27 cellular contexts compared by ENCODE assay signal in the genomic region with DNA sequence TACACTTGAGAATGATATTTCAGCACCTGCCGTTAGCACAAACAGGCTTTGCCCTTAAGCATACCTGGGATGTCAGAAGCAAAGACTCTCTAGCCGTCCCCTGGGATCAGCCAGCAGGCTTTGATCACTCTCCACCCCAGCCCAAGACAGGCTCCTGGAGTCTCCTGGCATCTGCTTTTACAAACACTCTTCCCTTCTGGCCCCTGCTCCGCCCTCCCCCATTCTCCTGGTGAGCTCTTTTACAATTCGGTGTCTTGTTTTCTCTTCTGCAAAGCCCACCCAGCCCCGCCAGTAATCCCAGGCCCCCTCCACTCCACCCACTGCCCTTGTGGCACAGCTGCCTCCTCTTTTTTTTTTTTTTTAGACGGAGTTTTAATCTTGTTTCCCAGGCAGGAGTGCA. TPM values are rescaled to one million over a fixed set of nuclear protein-coding genes. Genes with fewer than 3 reads are reported as not detected.
DNase-seq lines count a peak whose midpoint lies in the region; ATAC-seq and TF ChIP-seq lines count a peak whose summit lies in the region.
"Had no signal": no experiment of that assay in that cellular context is flagged by ENCODE, and none has a peak within 500 bp of the region (broad histone marks: within the 10 kb centered on the region; RNA-seq: fewer than 3 reads in every experiment).

No MANE protein-coding gene starts in this region.

- H3K27ac ChIP-seq in GM23338 (ENCODE audit: low read depth) (no peak overlapping the region), Peyer's patch (no peak overlapping the region)
- H3K27ac ChIP-seq: epithelial cell of prostate, left ventricle myocardium inferior, ovary, right atrium auricular region, VCaP had no signal

- H3K9me3 ChIP-seq in Peyer's patch: no peaks in the 10 kb centered on the region
- H3K9me3 ChIP-seq: BE2C, left ventricle myocardium inferior, ovary, right atrium auricular region had no signal

- DNase-seq in GM23338 (ENCODE audit: low spot score) (peak; percentile 51), NCI-H2171 (lab: John Stamatoyannopoulos, UW) (peak; percentile 89), amniotic epithelial cell (ENCODE audit: low read depth) (peak; percentile 27), left kidney (ENCODE audit: low read depth, low spot score) (peak; percentile 31), KG1 (lab: John Stamatoyannopoulos, UW) (no peak), activated gamma-delta T cell (lab: John Stamatoyannopoulos, UW) (no peak), Peyer's patch (no peak), amygdala (lab: John Stamatoyannopoulos, UW) (no peak)
- DNase-seq: activated CD4-positive, alpha-beta T cell treated with anti-CD3 and anti-CD28 coated beads, Interleukin-2, amount 50 U/mL, for 4 hours; activated CD8-positive, alpha-beta memory T cell treated with anti-CD3 and anti-CD28 coated beads, Interleukin-2, amount 50 U/mL, for 48 hours; activated naive CD8-positive, alpha-beta T cell treated with anti-CD3 and anti-CD28 coated beads, Interleukin-2, amount 10 ng/mL, durations not matched to agents 7 days and 5 days; BE2C; left ventricle myocardium inferior; naive thymus-derived CD8-positive, alpha-beta T cell; NCI-H1105; NCI-H2029 treated with DMSO at 0.1 percent for 48 hours; NCI-H510A treated with DMSO at 0.1 percent for 48 hours; ovary; substantia nigra had no signal

- H3K27me3 Mint-ChIP-seq in GM23338 (ENCODE audit: insufficient read depth, low read depth, poor library complexity): peaks cover 11% of the 10 kb centered on the region
- H3K27me3 Mint-ChIP-seq: activated naive CD8-positive, alpha-beta T cell treated with anti-CD3 and anti-CD28 coated beads, Interleukin-2, amount 10 ng/mL, durations not matched to agents 7 days and 5 days; IgD-negative memory B cell; naive thymus-derived CD8-positive, alpha-beta T cell had no signal

- TF ChIP-seq POLR2A in Peyer's patch (IDR thresholded peaks at IDR 0.05): no peak

- H3K4me1 Mint-ChIP-seq in GM23338: peaks cover 37% of the 10 kb centered on the region
- H3K4me1 Mint-ChIP-seq: activated naive CD8-positive, alpha-beta T cell treated with anti-CD3 and anti-CD28 coated beads, Interleukin-2, amount 10 ng/mL, durations not matched to agents 7 days and 5 days; stimulated activated effector memory CD8-positive, alpha-beta T cell treated with anti-CD3 and anti-CD28 coated beads, Interleukin-12 subunit alpha, Interleukin-12 subunit beta, amount 100 ng/mL, for 72 hours had no signal

- no peaks in the 10 kb centered on the region for H3K9me3 Mint-ChIP-seq in GM23338
- H3K9me3 Mint-ChIP-seq: activated naive CD8-positive, alpha-beta T cell treated with anti-CD3 and anti-CD28 coated beads, Interleukin-2, amount 10 ng/mL, durations not matched to agents 7 days and 5 days; activated T-helper 2 cell treated with anti-CD3 and anti-CD28 coated beads, Interferon-gamma antibody, Interleukin-2, Interleukin-4, amounts not matched to agents 10 μg/mL and 5 μg/mL and 100 μg/mL, durations not matched to agents 14 hours and 24 hours and 36 hours; naive thymus-derived CD8-positive, alpha-beta T cell; stimulated activated effector memory CD8-positive, alpha-beta T cell treated with anti-CD3 and anti-CD28 coated beads, Interleukin-12 subunit alpha, Interleukin-12 subunit beta, amount 100 ng/mL, for 72 hours; T-helper 2 cell treated with Interferon-gamma antibody and Interleukin-4, amounts not matched to agents 5 μg/mL and 100 μg/mL, for 36 hours had no signal

- no peak overlapping the region for H3K4me3 ChIP-seq in GM23338
- no peak overlapping the region for H3K4me3 ChIP-seq in Peyer's patch
- H3K4me3 ChIP-seq: left ventricle myocardium inferior, ovary, right atrium auricular region had no signal

- H3K36me3 ChIP-seq in GM23338 (ENCODE audit: insufficient read depth) (no peaks in the 10 kb centered on the region), Peyer's patch (no peaks in the 10 kb centered on the region)
- H3K36me3 ChIP-seq: BE2C, left ventricle myocardium inferior, ovary, right atrium auricular region had no signal

- 0 out of 2 replicates have a peak, but pooled peaks cover 4% of the 10 kb centered on the region for H4K20me1 ChIP-seq in GM23338 (replicated peaks; ENCODE audit: insufficient read depth)

- H3K4me2 ChIP-seq in GM23338: no peak overlapping the region; the same call in 1 of the 2 replicates

- H3K4me1 ChIP-seq in GM23338 (ENCODE audit: insufficient read depth) (peaks cover 25% of the 10 kb centered on the region), Peyer's patch (no peaks in the 10 kb centered on the region)
- H3K4me1 ChIP-seq: BE2C, right atrium auricular region had no signal

- ATAC-seq in GM23338: peak; percentile 80
- ATAC-seq: naive thymus-derived CD8-positive, alpha-beta T cell; SK-N-SH treated with all-trans-retinoic acid at 6 μM for 48 hours; stimulated activated effector memory CD8-positive, alpha-beta T cell treated with anti-CD3 and anti-CD28 coated beads, Interleukin-12 subunit alpha, Interleukin-12 subunit beta, amount 100 ng/mL, for 72 hours had no signal

- H3F3A ChIP-seq in GM23338 (replicated peaks; ENCODE audit: low read depth): no peaks in the 10 kb centered on the region

- H3K27me3 ChIP-seq in GM23338 (ENCODE audit: insufficient read depth) (no peaks in the 10 kb centered on the region), Peyer's patch (no peaks in the 10 kb centered on the region)
- H3K27me3 ChIP-seq: BE2C, ovary, right atrium auricular region had no signal

- H3K27ac Mint-ChIP-seq in GM23338: no peak overlapping the region
- H3K27ac Mint-ChIP-seq: activated naive CD8-positive, alpha-beta T cell treated with anti-CD3 and anti-CD28 coated beads, Interleukin-2, amount 10 ng/mL, durations not matched to agents 7 days and 5 days; activated T-helper 2 cell treated with anti-CD3 and anti-CD28 coated beads, Interferon-gamma antibody, Interleukin-2, Interleukin-4, amounts not matched to agents 10 μg/mL and 5 μg/mL and 100 μg/mL, durations not matched to agents 14 hours and 24 hours and 36 hours; IgD-negative memory B cell; T-helper 2 cell treated with Interferon-gamma antibody and Interleukin-4, amounts not matched to agents 5 μg/mL and 100 μg/mL, for 36 hours had no signal

- no peaks in the 10 kb centered on the region for H3K9me2 ChIP-seq in GM23338 (ENCODE audit: insufficient read depth)

- H2AFZ ChIP-seq in GM23338: no peak overlapping the region

- H3K79me2 ChIP-seq in GM23338 (replicated peaks; ENCODE audit: insufficient read depth): no peaks in the 10 kb centered on the region

- no peak overlapping the region for H3K4me3 Mint-ChIP-seq in GM23338
- H3K4me3 Mint-ChIP-seq: activated naive CD8-positive, alpha-beta T cell treated with anti-CD3 and anti-CD28 coated beads, Interleukin-2, amount 10 ng/mL, durations not matched to agents 7 days and 5 days; IgD-negative memory B cell; naive thymus-derived CD8-positive, alpha-beta T cell; stimulated activated effector memory CD8-positive, alpha-beta T cell treated with anti-CD3 and anti-CD28 coated beads, Interleukin-12 subunit alpha, Interleukin-12 subunit beta, amount 100 ng/mL, for 72 hours; T-helper 2 cell treated with Interferon-gamma antibody and Interleukin-4, amounts not matched to agents 5 μg/mL and 100 μg/mL, for 36 hours had no signal

- no peak for TF ChIP-seq CTCF in GM23338 (conservative IDR thresholded peaks at IDR 0.05; ENCODE audit: low read depth in 2 of 2)
- no peak for TF ChIP-seq CTCF in Peyer's patch (IDR thresholded peaks at IDR 0.05)

- no peaks in the 10 kb centered on the region; the same call in 2 of the 3 replicates for H3K36me3 Mint-ChIP-seq in GM23338 (ENCODE audit: low read depth)
- H3K36me3 Mint-ChIP-seq: activated naive CD8-positive, alpha-beta T cell treated with anti-CD3 and anti-CD28 coated beads, Interleukin-2, amount 10 ng/mL, durations not matched to agents 7 days and 5 days; stimulated activated effector memory CD8-positive, alpha-beta T cell treated with anti-CD3 and anti-CD28 coated beads, Interleukin-12 subunit alpha, Interleukin-12 subunit beta, amount 100 ng/mL, for 72 hours had no signal

TF ChIP-seq in GM23338, 12 proteins besides CTCF, POLR2A, EP300 and RAD21 (continues in another document):
- no peak for TF ChIP-seq EZH2phosphoT487 (IDR thresholded peaks at IDR 0.05; ENCODE audit: unreplicated experiment)
- TF ChIP-seq ZNF331 (CRISPR knock-in tag; IDR thresholded peaks at IDR 0.05; ENCODE audit: low read depth): no peak
- TF ChIP-seq STAT1 (IDR thresholded peaks at IDR 0.05; ENCODE audit: unreplicated experiment): no peak

RNA-seq across cellular contexts. Expression of gene KATNIP, which starts 50.4 kb away (rescaled TPM):
- 6.6 and 11.8 TPM in 2 replicates for total RNA-seq in GM23338 (2014; rRNA removed; shearing (Covaris generic))
- 7.0 and 8.6 TPM in 2 replicates for polyA plus RNA-seq in GM23338 (2016; fragmentation: Nextera tagmentation; extraction: Ambion mirVana)
- total RNA-seq in Peyer's patch: 10 to 100 TPM; 27.5 to 59.5 (median 37.5) TPM

RNA-seq across cellular contexts. Expression of gene GTF3C1, which starts 50.7 kb away (rescaled TPM):
- 138 and 141 TPM in 2 replicates for total RNA-seq in GM23338 (2014; rRNA removed; shearing (Covaris generic))
- 78.5 and 90.6 TPM in 2 replicates for polyA plus RNA-seq in GM23338 (2016; fragmentation: Nextera tagmentation; extraction: Ambion mirVana)
- 10 to 100 TPM; 49.6 to 80.1 (median 73.0) TPM for total RNA-seq in Peyer's patch

Comparison
In these comparisons a context has a peak if more than half of its experiments do, and no peak if none do; other contexts are left out.
1. DNase-seq: peak in GM23338 (single experiment), NCI-H2171 (single experiment), amniotic epithelial cell (single experiment) and left kidney (single experiment); none in KG1 (single experiment), activated gamma-delta T cell (single experiment), Peyer's patch (0 of 3) and amygdala (0 of 56).